ENCODE assay signal across 8 cellular contexts in the genomic region with DNA sequence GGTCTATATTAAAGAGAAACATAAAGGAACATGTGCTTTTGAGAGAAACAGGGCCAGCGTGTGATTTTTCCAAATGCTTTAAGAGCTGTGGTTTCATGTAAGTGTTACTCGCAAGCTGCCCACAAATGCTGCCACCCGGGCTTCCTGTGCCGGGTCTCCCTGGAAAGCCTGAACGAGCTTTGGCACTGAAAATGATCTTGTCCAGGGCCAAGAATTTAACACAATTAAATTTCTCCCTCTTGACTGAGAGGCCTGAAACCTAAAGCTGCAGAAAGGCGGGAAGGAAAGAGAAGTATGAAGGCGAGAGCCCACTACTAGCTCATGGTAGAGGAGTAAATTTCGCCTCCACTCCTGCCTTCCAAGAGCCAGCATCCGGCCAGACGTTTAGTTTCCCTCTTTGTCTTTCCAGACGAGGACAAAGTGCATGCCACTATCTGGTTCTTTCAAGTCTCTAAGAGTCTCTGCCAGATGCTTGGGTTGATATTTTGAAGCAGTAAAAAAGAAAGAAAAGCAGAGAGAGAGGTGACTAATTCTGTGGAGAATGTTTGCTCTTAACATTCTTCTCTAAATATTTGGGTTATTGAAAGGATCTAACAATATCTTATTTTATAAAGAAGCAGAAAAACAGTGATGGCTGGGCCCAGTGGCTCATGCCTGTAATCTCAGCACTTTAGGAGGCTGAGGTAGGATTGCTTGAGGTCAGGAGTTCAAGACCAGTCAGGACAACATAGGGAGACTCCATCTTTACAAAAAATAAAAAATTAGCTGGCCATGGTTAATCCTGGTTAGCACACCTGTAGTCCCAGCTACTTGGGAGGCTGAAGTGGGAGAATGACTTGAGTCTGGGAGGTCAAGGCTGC.
DNase-seq lines count a peak whose midpoint lies in the region; ATAC-seq, FAIRE-seq and TF ChIP-seq lines count a peak whose summit lies in the region.

No MANE protein-coding gene starts in this region.

- POLR2A ChIA-PET in A673 (lab: Charles Lee; ENCODE audit: low non-redundant PET): no interaction called here

- H3K79me2 ChIP-seq in H9 (ENCODE audit: insufficient read depth, low read length): no peaks in the 10 kb centered on the region

- peak overlapping the region in 1 of 3 experiments; percentile 68; a peak in 2 of 7 replicates for H3K27ac Mint-ChIP-seq in H9
- peak overlapping the region; percentile 81 for H3K27ac Mint-ChIP-seq in T-helper 17 cell

- H3K79me1 ChIP-seq in H9 (ENCODE audit: insufficient read depth, low read depth, low read length, poor library complexity, severe bottlenecking): no peaks in the 10 kb centered on the region

- BruUV-seq in A673 (replicated peaks; lab: Mats Ljungman, UMichigan): no TSS peak

- no peak overlapping the region for H3K56ac ChIP-seq in H9 (ENCODE audit: insufficient read length, low read depth, low read length)

- H3K36me3 Mint-ChIP-seq in H9 (ENCODE audit: insufficient read depth in 1 of 3, low read depth in 3 of 3): no peaks in the 10 kb centered on the region; a peak in 1 of 7 replicates
- no peaks in the 10 kb centered on the region for H3K36me3 Mint-ChIP-seq in T-helper 17 cell (ENCODE audit: low read depth)

- CTCF ChIA-PET in A673 (lab: Charles Lee): interaction anchor here (0.6 kb wide), 1 partner anchor 27 kb away, joined by 4 read pairs; no protein-coding TSS in a partner anchor

- no peaks in the 10 kb centered on the region for H3K27me3 ChIP-seq in H9 (ENCODE audit: insufficient read depth, low read length)
- H3K27me3 ChIP-seq in pancreas: no peaks in the 10 kb centered on the region
- H3K27me3 ChIP-seq in A673 (replicated peaks; ENCODE audit: insufficient read depth, low read depth, low read length, poor library complexity): no peaks in the 10 kb centered on the region

- peak overlapping the region; percentile 77 for H2AFZ ChIP-seq in H9 (ENCODE audit: low read length)

- no peak overlapping the region for H2BK120ac ChIP-seq in H9 (ENCODE audit: low read depth, low read length, poor library complexity, severe bottlenecking)

- in situ Hi-C loops in ACHN (cut with HindIII; ENCODE audit: low pct_ligation_motif_present, low pct_unique_long_range_greater_than_20kb, low sequenced_read_pairs): no loop called here

- peak overlapping the region in 1 of 4 donors; percentile 16 for H3K4me3 ChIP-seq in pancreas
- H3K4me3 ChIP-seq in A673 (ENCODE audit: low read depth, low read length, poor library complexity, severe bottlenecking): no peak overlapping the region

- no peak overlapping the region for H2BK15ac ChIP-seq in H9 (ENCODE audit: low read depth, low read length)

- H2BK20ac ChIP-seq in H9 (ENCODE audit: low read depth, low read length, poor library complexity, severe bottlenecking): no peak overlapping the region

- H3K14ac ChIP-seq in H9 (ENCODE audit: insufficient read depth, low read length): no peak overlapping the region

- H4K8ac ChIP-seq in H9 (replicated peaks; ENCODE audit: insufficient read length, low read depth, low read length): no peak overlapping the region

- H3K23ac ChIP-seq in H9 (ENCODE audit: insufficient read length, low read depth, low read length): no peak overlapping the region

- no peaks in the 10 kb centered on the region for H4K20me1 ChIP-seq in H9 (ENCODE audit: control insufficient read depth, insufficient read depth, insufficient read length)

- H3K9me3 ChIP-seq in H9 (ENCODE audit: control insufficient read depth, low read depth, low read length) (no peaks in the 10 kb centered on the region), T-helper 17 cell (ENCODE audit: control insufficient read depth, low read length, poor library complexity, severe bottlenecking) (no peaks in the 10 kb centered on the region), pancreas (no peaks in the 10 kb centered on the region), A673 (ENCODE audit: low read depth, low read length, poor library complexity, severe bottlenecking) (no peaks in the 10 kb centered on the region)

- H3K27me3 Mint-ChIP-seq in H9 (ENCODE audit: low read depth): no peaks in the 10 kb centered on the region
- H3K27me3 Mint-ChIP-seq in T-helper 17 cell: no peaks in the 10 kb centered on the region

- H4K91ac ChIP-seq in H9 (ENCODE audit: insufficient read length, low read depth, low read length): no peak overlapping the region

- FAIRE-seq in pancreas (lab: Jason Lieb, UNC): no peak

- H3K4me2 ChIP-seq in H9 (ENCODE audit: insufficient read depth, insufficient read length, low read length): no peak overlapping the region

- no peaks in the 10 kb centered on the region; the same call in 1 of the 2 replicates for H3K4me1 ChIP-seq in H9 (ENCODE audit: insufficient read depth, low read length)
- H3K4me1 ChIP-seq in pancreas: peaks cover 6 to 28% (median 20%) of the 10 kb centered on the region in 3 donors
- H3K4me1 ChIP-seq in A673 (ENCODE audit: insufficient read depth, low read length, poor library complexity, severe bottlenecking): peaks cover 8% of the 10 kb centered on the region

- H2BK12ac ChIP-seq in H9 (ENCODE audit: insufficient read length, low read depth, low read length): no peak overlapping the region

- intact Hi-C loops in pancreas (cut with DNase I): loop anchor here in 1 of 3 donors (10.0 kb wide), 1 partner anchor 90 kb away; no protein-coding TSS in a partner anchor
- intact Hi-C loops in A673 (cut with micrococcal nuclease; ENCODE audit: unreplicated experiment): no loop called here

- H3K27ac ChIP-seq in H9 (ENCODE audit: insufficient read length, low read depth, low read length): no peak overlapping the region
- peak overlapping the region; percentile 49 to 74 (median 56) for H3K27ac ChIP-seq in pancreas
- H3K27ac ChIP-seq in A673 (ENCODE audit: low read depth, low read length, poor library complexity, severe bottlenecking): no peak overlapping the region

- no peak for TF ChIP-seq CTCF in H9 (conservative IDR thresholded peaks at IDR 0.05)
- TF ChIP-seq CTCF in pancreas (IDR thresholded peaks at IDR 0.05): no peak
- no peak for TF ChIP-seq CTCF in A673 (conservative IDR thresholded peaks at IDR 0.05; ENCODE audit: low read depth, low read length)

- H3K4me1 Mint-ChIP-seq in H9: peaks cover 26 to 27% of the 10 kb centered on the region in 2 experiments
- H3K4me1 Mint-ChIP-seq in T-helper 17 cell: peaks cover 8% of the 10 kb centered on the region

- no CpG with 5 or more reads among the region's 11 CpGs for WGBS in H9 (ENCODE audit: extremely low coverage, insufficient read length, low lambda C conversion rate)
- 17 to 18% methylated on average over 11 of the region's 11 CpGs for WGBS in pancreas, 2 donors

- H3K4me3 Mint-ChIP-seq in H9: no peak overlapping the region
- no peak overlapping the region for H3K4me3 Mint-ChIP-seq in T-helper 17 cell

- no peak overlapping the region for H3K18ac ChIP-seq in H9 (ENCODE audit: insufficient read length, low read depth, low read length)

- DNase-seq in ACHN: peak; percentile 17
- no peak for DNase-seq in H9
- DNase-seq in T-helper 17 cell: no peak
- DNase-seq in fibroblast of peridontal ligament (ENCODE audit: extremely low read depth): peak; percentile 87
- DNase-seq in pancreas: peak in 2 of 6 donors; percentile 10 to 29
- DNase-seq in A673 (ENCODE audit: low spot score): no peak

- H3K9ac ChIP-seq in H9 (ENCODE audit: extremely low read depth, insufficient read length, low read length): no peak overlapping the region

- no peaks in the 10 kb centered on the region for H3K9me3 Mint-ChIP-seq in H9

- no peak overlapping the region for H3T11ph ChIP-seq in H9 (ENCODE audit: low read length)

- H2BK5ac ChIP-seq in H9 (ENCODE audit: insufficient read length, low read length): no peak overlapping the region

- no peak overlapping the region for H2AK5ac ChIP-seq in H9 (ENCODE audit: insufficient read length, low read length)

- H3K4ac ChIP-seq in H9 (ENCODE audit: low read depth, low read length): no peak overlapping the region

- ATAC-seq in T-helper 17 cell (no peak), pancreas (peak; percentile 60 to 82 (median 76)), HG02870 (IDR thresholded peaks at IDR 0.05; ENCODE audit: unreplicated experiment) (no peak), GM21528 (IDR thresholded peaks at IDR 0.05; ENCODE audit: low FRiP score, unreplicated experiment) (no peak)

- H4K5ac ChIP-seq in H9 (ENCODE audit: insufficient read length, low read depth, low read length): no peak overlapping the region

- H3K23me2 ChIP-seq in H9 (ENCODE audit: insufficient read length, low read depth, low read length, poor library complexity, severe bottlenecking): no peaks in the 10 kb centered on the region

- H3K36me3 ChIP-seq in pancreas: no peaks in the 10 kb centered on the region
- H3K36me3 ChIP-seq in A673 (ENCODE audit: insufficient read depth, low read length, poor library complexity, severe bottlenecking): no peaks in the 10 kb centered on the region

Comparison
In these comparisons a context has a peak if more than half of its experiments do, and no peak if none do; other contexts are left out.
1. DNase-seq: peak in ACHN (single experiment) and fibroblast of peridontal ligament (single experiment); none in H9 (single experiment), T-helper 17 cell (0 of 3) and A673 (single experiment).
2. H3K27ac ChIP-seq: peak in pancreas (4 of 4); none in H9 (single experiment) and A673 (single experiment).
3. ATAC-seq: peak in pancreas (4 of 4); none in T-helper 17 cell (single experiment), HG02870 (single experiment) and GM21528 (single experiment).